Comparison of ENCODE assay signal across 16 cellular contexts in genomic region chr7:149334219-149334618, GRCh38.
"Had no signal": no experiment of that assay in that cellular context is flagged by ENCODE, and none has a peak within 500 bp of the region (broad histone marks: within the 10 kb centered on the region; RNA-seq: fewer than 3 reads in every experiment).

No MANE protein-coding gene starts in this region.

- H3K27me3 ChIP-seq: adrenal gland, left lung, pancreas had no signal

- ATAC-seq: activated CD8-positive, alpha-beta T cell treated with anti-CD3 and anti-CD28 coated beads for 36 hours; esophagus mucosa; left lung; pancreas; WTC11 had no signal

- H3K4me3 ChIP-seq: adrenal gland, left lung, pancreas, thoracic aorta had no signal

- H3K36me3 ChIP-seq: adrenal gland, left lung, pancreas, thoracic aorta had no signal

- H3K27ac Mint-ChIP-seq: activated CD8-positive, alpha-beta T cell treated with anti-CD3 and anti-CD28 coated beads for 36 hours; activated naive CD4-positive, alpha-beta T cell treated with anti-CD3 and anti-CD28 coated beads, Interleukin-2, amount 50 U/mL, for 24 hours; naive B cell; WTC11 had no signal

- H3K9me3 Mint-ChIP-seq: activated CD8-positive, alpha-beta T cell treated with anti-CD3 and anti-CD28 coated beads for 36 hours; activated naive CD4-positive, alpha-beta T cell treated with anti-CD3 and anti-CD28 coated beads, Interleukin-2, amount 50 U/mL, for 24 hours had no signal

- FAIRE-seq: colon, kidney, pancreas had no signal

- H3K4me1 Mint-ChIP-seq: activated naive CD4-positive, alpha-beta T cell treated with anti-CD3 and anti-CD28 coated beads, Interleukin-2, amount 50 U/mL, for 24 hours; naive B cell had no signal

- DNase-seq: activated CD4-positive, alpha-beta T cell treated with anti-CD3 and anti-CD28 coated beads for 48 hours; activated CD8-positive, alpha-beta T cell treated with anti-CD3 and anti-CD28 coated beads for 36 hours; activated effector memory CD4-positive, alpha-beta T cell treated with anti-CD3 and anti-CD28 coated beads, Interleukin-2, amount 50 U/mL, for 16 hours; activated T-cell treated with anti-CD3 and anti-CD28 coated beads, Interleukin-2, amount 50 U/mL, for 48 hours; adrenal gland; hypothalamus; kidney; left lung; naive B cell; pancreas; stimulated activated CD4-positive, alpha-beta T cell treated with anti-CD3 and anti-CD28 coated beads, Interleukin-1b, Interleukin-23, amount 100 ng/mL, for 48 hours had no signal

- H3K4me1 ChIP-seq: adrenal gland, left lung, pancreas had no signal

- H3K4me3 Mint-ChIP-seq: activated CD8-positive, alpha-beta T cell treated with anti-CD3 and anti-CD28 coated beads for 36 hours; activated naive CD4-positive, alpha-beta T cell treated with anti-CD3 and anti-CD28 coated beads, Interleukin-2, amount 50 U/mL, for 24 hours; naive B cell; WTC11 had no signal

- H3K36me3 Mint-ChIP-seq: activated naive CD4-positive, alpha-beta T cell treated with anti-CD3 and anti-CD28 coated beads, Interleukin-2, amount 50 U/mL, for 24 hours had no signal

- H3K27ac ChIP-seq: adrenal gland, left lung, pancreas, thoracic aorta had no signal
